In the genomic region with DNA sequence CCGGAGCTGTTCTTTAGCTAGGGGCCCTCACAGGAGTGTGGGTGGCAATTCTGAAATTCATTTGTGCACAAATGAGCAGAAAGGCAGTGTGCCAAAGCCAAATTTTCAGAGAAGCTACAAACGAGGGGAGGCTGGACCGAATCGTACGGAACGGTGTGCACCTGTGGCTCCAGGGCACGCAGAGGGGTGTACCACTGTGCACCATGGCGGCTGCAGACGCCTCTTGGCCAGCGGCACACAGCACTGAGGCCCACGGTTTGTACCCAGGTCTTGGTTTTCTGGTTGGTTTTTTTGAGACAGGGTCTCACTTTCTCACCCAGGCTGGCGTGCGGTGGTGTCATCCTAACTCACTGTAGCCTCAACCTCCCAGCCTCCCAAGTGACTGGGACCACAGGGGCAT, we compare ENCODE assay signal across 2 cellular contexts.
TF ChIP-seq lines count a peak whose summit lies in the region.

No MANE protein-coding gene starts in this region.

TF ChIP-seq in SK-N-SH treated with all-trans-retinoic acid at 6 μM for 48 hours, 23 proteins besides CTCF, POLR2A, EP300 and RAD21 (continued from another document):
- TF ChIP-seq CREB5 (CRISPR knock-in tag; IDR thresholded peaks at IDR 0.05; ENCODE audit: low read depth), result no peak
- no peak for TF ChIP-seq SNAI2 (CRISPR knock-in tag; IDR thresholded peaks at IDR 0.05)
- no peak for TF ChIP-seq ZNF8 (CRISPR knock-in tag; IDR thresholded peaks at IDR 0.05)
- TF ChIP-seq ESRRG (CRISPR knock-in tag; IDR thresholded peaks at IDR 0.05), result no peak
- TF ChIP-seq TOX (CRISPR knock-in tag; IDR thresholded peaks at IDR 0.05; ENCODE audit: borderline replicate concordance), result no peak
- TF ChIP-seq RARB (CRISPR knock-in tag; IDR thresholded peaks at IDR 0.05), result no peak
- TF ChIP-seq GLIS3 (CRISPR knock-in tag; IDR thresholded peaks at IDR 0.05), result no peak

TF ChIP-seq in SK-N-SH, 30 proteins besides CTCF, POLR2A, EP300 and RAD21 (continued from another document):
- TF ChIP-seq USF2 (IDR thresholded peaks at IDR 0.05; ENCODE audit: borderline replicate concordance, low read depth, low read length) (no peak), EZH2phosphoT487 (IDR thresholded peaks at IDR 0.05; ENCODE audit: borderline replicate concordance, low read depth) (no peak), MEF2A (IDR thresholded peaks at IDR 0.05; ENCODE audit: borderline replicate concordance, low read depth) (no peak), RCOR1 (IDR thresholded peaks at IDR 0.05; ENCODE audit: low read length) (no peak), TEAD4 (IDR thresholded peaks at IDR 0.05; ENCODE audit: borderline replicate concordance, insufficient read depth) (no peak), MXI1 (IDR thresholded peaks at IDR 0.05; ENCODE audit: low read depth, low read length) (no peak), NFIC (IDR thresholded peaks at IDR 0.05; ENCODE audit: borderline replicate concordance) (no peak), FOSL2 (IDR thresholded peaks at IDR 0.05; ENCODE audit: borderline replicate concordance, low read depth) (no peak), TAF1 (IDR thresholded peaks at IDR 0.05; ENCODE audit: borderline replicate concordance, low read depth, low read length) (no peak), RFX5 (IDR thresholded peaks at IDR 0.05; ENCODE audit: low read length) (no peak), TCF12 (IDR thresholded peaks at IDR 0.05) (no peak)
- TF ChIP-seq, protein P1, sequence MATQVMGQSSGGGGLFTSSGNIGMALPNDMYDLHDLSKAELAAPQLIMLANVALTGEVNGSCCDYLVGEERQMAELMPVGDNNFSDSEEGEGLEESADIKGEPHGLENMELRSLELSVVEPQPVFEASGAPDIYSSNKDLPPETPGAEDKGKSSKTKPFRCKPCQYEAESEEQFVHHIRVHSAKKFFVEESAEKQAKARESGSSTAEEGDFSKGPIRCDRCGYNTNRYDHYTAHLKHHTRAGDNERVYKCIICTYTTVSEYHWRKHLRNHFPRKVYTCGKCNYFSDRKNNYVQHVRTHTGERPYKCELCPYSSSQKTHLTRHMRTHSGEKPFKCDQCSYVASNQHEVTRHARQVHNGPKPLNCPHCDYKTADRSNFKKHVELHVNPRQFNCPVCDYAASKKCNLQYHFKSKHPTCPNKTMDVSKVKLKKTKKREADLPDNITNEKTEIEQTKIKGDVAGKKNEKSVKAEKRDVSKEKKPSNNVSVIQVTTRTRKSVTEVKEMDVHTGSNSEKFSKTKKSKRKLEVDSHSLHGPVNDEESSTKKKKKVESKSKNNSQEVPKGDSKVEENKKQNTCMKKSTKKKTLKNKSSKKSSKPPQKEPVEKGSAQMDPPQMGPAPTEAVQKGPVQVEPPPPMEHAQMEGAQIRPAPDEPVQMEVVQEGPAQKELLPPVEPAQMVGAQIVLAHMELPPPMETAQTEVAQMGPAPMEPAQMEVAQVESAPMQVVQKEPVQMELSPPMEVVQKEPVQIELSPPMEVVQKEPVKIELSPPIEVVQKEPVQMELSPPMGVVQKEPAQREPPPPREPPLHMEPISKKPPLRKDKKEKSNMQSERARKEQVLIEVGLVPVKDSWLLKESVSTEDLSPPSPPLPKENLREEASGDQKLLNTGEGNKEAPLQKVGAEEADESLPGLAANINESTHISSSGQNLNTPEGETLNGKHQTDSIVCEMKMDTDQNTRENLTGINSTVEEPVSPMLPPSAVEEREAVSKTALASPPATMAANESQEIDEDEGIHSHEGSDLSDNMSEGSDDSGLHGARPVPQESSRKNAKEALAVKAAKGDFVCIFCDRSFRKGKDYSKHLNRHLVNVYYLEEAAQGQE (IDR thresholded peaks at IDR 0.05; ENCODE audit: low read depth, low read length), result no peak
